Comparison of ENCODE assay signal across 8 cellular contexts in the genomic region with DNA sequence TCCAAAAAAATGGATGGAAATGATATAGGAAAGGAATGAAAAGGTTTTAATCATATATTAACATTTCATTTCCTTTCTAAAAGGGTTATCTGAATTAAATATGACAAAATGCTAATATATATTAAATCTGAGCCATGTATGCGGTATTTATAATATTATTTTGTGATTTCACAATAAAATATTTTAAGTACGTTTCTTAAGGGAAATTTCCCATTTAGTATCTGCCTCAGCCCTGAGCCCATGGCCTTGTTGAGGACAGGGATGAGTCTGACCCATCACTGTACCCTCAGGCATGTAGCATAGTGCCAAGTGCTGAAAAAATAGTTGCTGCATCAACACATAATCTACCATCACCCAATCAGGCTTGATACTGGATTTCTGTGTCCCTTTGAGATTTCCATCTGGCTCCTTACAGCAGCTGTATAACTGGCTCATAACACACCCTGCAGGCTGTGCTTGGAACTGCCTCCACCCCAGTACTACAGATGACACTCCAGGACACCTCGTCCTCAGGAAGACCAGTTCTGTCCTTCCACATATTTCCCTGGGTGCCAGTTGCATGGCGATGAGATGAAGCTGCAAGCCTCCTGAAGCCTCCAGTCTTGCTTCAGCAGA. TPM values are rescaled to one million over a fixed set of nuclear protein-coding genes. Genes with fewer than 3 reads are reported as not detected.
DNase-seq lines count a peak whose midpoint lies in the region; ATAC-seq and TF ChIP-seq lines count a peak whose summit lies in the region.

No MANE protein-coding gene starts in this region.

- ATAC-seq in GM19372 (IDR thresholded peaks at IDR 0.05; ENCODE audit: low read depth, unreplicated experiment): peak; percentile 71

- no peak for TF ChIP-seq POLR2A in spleen (IDR thresholded peaks at IDR 0.05)

- H3K4me3 ChIP-seq in LNCaP clone FGC (ENCODE audit: low read depth, low read length): no peak overlapping the region
- H3K4me3 ChIP-seq in brain microvascular endothelial cell (ENCODE audit: low read depth, low read length): no peak overlapping the region
- H3K4me3 ChIP-seq in spleen: no peak overlapping the region

- 0 out of 2 replicates have a peak, but pooled peaks have one; percentile 26 for TF ChIP-seq CTCF in LNCaP clone FGC (IDR thresholded peaks at IDR 0.05; ENCODE audit: control insufficient read depth, extremely low read depth, insufficient read depth)
- peak; percentile 59 for TF ChIP-seq CTCF in brain microvascular endothelial cell (IDR thresholded peaks at IDR 0.05; ENCODE audit: low read depth, low read length, missing control alignments)
- peak; percentile 39 for TF ChIP-seq CTCF in progenitor cell of endocrine pancreas (IDR thresholded peaks at IDR 0.05; ENCODE audit: unreplicated experiment)
- TF ChIP-seq CTCF in spleen (IDR thresholded peaks at IDR 0.05 in 8 of 11, conservative IDR thresholded peaks at IDR 0.05 in 3 of 11): peak in 4 of 11 experiments; percentile 6 to 39 (median 24)

- H3K9me3 ChIP-seq in spleen: peaks cover 0 to 9% (median 2%) of the 10 kb centered on the region in 8 donors

- no peak overlapping the region for H3K4me3 Mint-ChIP-seq in progenitor cell of endocrine pancreas (ENCODE audit: low read depth)
- no peak overlapping the region for H3K4me3 Mint-ChIP-seq in activated T-helper 2 cell treated with anti-CD3 and anti-CD28 coated beads, Interferon-gamma antibody, Interleukin-2, Interleukin-4, amounts not matched to agents 10 μg/mL and 5 μg/mL and 100 μg/mL, durations not matched to agents 14 hours and 24 hours and 36 hours (ENCODE audit: low read depth)

- intact Hi-C loops in spleen (cut with DNase I; ENCODE audit: low total_unique reads): no loop called here
- intact Hi-C loops in activated T-helper 2 cell treated with anti-CD3 and anti-CD28 coated beads, Interferon-gamma antibody, Interleukin-2, Interleukin-4, amounts not matched to agents 10 μg/mL and 5 μg/mL and 100 μg/mL, durations not matched to agents 14 hours and 24 hours and 36 hours (cut with micrococcal nuclease): no loop called here

- H3K9me3 Mint-ChIP-seq in progenitor cell of endocrine pancreas (ENCODE audit: low read depth): peaks cover 6% of the 10 kb centered on the region
- H3K9me3 Mint-ChIP-seq in activated T-helper 2 cell treated with anti-CD3 and anti-CD28 coated beads, Interferon-gamma antibody, Interleukin-2, Interleukin-4, amounts not matched to agents 10 μg/mL and 5 μg/mL and 100 μg/mL, durations not matched to agents 14 hours and 24 hours and 36 hours: peaks cover 3% of the 10 kb centered on the region

- no peak overlapping the region for H3K27ac Mint-ChIP-seq in progenitor cell of endocrine pancreas
- H3K27ac Mint-ChIP-seq in activated T-helper 2 cell treated with anti-CD3 and anti-CD28 coated beads, Interferon-gamma antibody, Interleukin-2, Interleukin-4, amounts not matched to agents 10 μg/mL and 5 μg/mL and 100 μg/mL, durations not matched to agents 14 hours and 24 hours and 36 hours: no peak overlapping the region

- peaks cover 6% of the 10 kb centered on the region for H3K36me3 ChIP-seq in brain microvascular endothelial cell (replicated peaks)
- peaks cover 0 to 84% (median 27%) of the 10 kb centered on the region in 6 donors for H3K36me3 ChIP-seq in spleen

- DNase-seq in DMS53 (lab: John Stamatoyannopoulos, UW): peak; percentile 70
- no peak for DNase-seq in LNCaP clone FGC (ENCODE audit: low read depth)
- DNase-seq in brain microvascular endothelial cell: no peak
- no peak for DNase-seq in progenitor cell of endocrine pancreas (ENCODE audit: low spot score, unreplicated experiment)
- DNase-seq in spleen: no peak
- DNase-seq in activated T-helper 2 cell treated with anti-CD3 and anti-CD28 coated beads, Interferon-gamma antibody, Interleukin-2, Interleukin-4, amounts not matched to agents 10 μg/mL and 5 μg/mL and 100 μg/mL, durations not matched to agents 14 hours and 24 hours and 36 hours (ENCODE audit: low spot score): no peak
- DNase-seq in dedifferentiated amniotic fluid mesenchymal stem cell (ENCODE audit: extremely low spot score): no peak

- peaks cover 0 to 7% (median 2%) of the 10 kb centered on the region in 6 donors for H3K4me1 ChIP-seq in spleen

- no peaks in the 10 kb centered on the region for H3K27me3 Mint-ChIP-seq in progenitor cell of endocrine pancreas
- H3K27me3 Mint-ChIP-seq in activated T-helper 2 cell treated with anti-CD3 and anti-CD28 coated beads, Interferon-gamma antibody, Interleukin-2, Interleukin-4, amounts not matched to agents 10 μg/mL and 5 μg/mL and 100 μg/mL, durations not matched to agents 14 hours and 24 hours and 36 hours (ENCODE audit: low read depth): no peaks in the 10 kb centered on the region

- H3K27ac ChIP-seq in brain microvascular endothelial cell: no peak overlapping the region
- no peak overlapping the region for H3K27ac ChIP-seq in spleen

- no peaks in the 10 kb centered on the region for H3K4me1 Mint-ChIP-seq in progenitor cell of endocrine pancreas (ENCODE audit: low read depth)
- H3K4me1 Mint-ChIP-seq in activated T-helper 2 cell treated with anti-CD3 and anti-CD28 coated beads, Interferon-gamma antibody, Interleukin-2, Interleukin-4, amounts not matched to agents 10 μg/mL and 5 μg/mL and 100 μg/mL, durations not matched to agents 14 hours and 24 hours and 36 hours (ENCODE audit: low read depth): peaks cover 15% of the 10 kb centered on the region

- H3K27me3 ChIP-seq in brain microvascular endothelial cell (replicated peaks): no peaks in the 10 kb centered on the region
- no peaks in the 10 kb centered on the region for H3K27me3 ChIP-seq in spleen (replicated peaks in 1 of 7)

- peaks cover 11% of the 10 kb centered on the region for H3K36me3 Mint-ChIP-seq in progenitor cell of endocrine pancreas (ENCODE audit: insufficient read depth)
- peaks cover 44% of the 10 kb centered on the region for H3K36me3 Mint-ChIP-seq in activated T-helper 2 cell treated with anti-CD3 and anti-CD28 coated beads, Interferon-gamma antibody, Interleukin-2, Interleukin-4, amounts not matched to agents 10 μg/mL and 5 μg/mL and 100 μg/mL, durations not matched to agents 14 hours and 24 hours and 36 hours (ENCODE audit: low read depth)

- 82 to 97% (median 93%) methylated on average over 4 of the region's 4 CpGs for WGBS in spleen, 5 donors

- in situ Hi-C loops in brain microvascular endothelial cell (cut with HindIII; ENCODE audit: low pct_ligation_motif_present, low sequenced_read_pairs): no loop called here

RNA-seq across cellular contexts. Expression of gene ASAH2, which starts 59.4 kb away (rescaled TPM):
- total RNA-seq in progenitor cell of endocrine pancreas (6.1 and 6.6 TPM in 2 replicates), spleen (1 to 10 TPM in 5 of 7 donors, under 1 TPM in 2; 0.26 to 2.7 (median 1.4) TPM)
- under 1 TPM; 0.04 to 0.06 (median 0.05) TPM for polyA plus RNA-seq in spleen
- 1.7 TPM in 2 replicates for total RNA-seq in activated T-helper 2 cell treated with anti-CD3 and anti-CD28 coated beads, Interferon-gamma antibody, Interleukin-2, Interleukin-4, amounts not matched to agents 10 μg/mL and 5 μg/mL and 100 μg/mL, durations not matched to agents 14 hours and 24 hours and 36 hours
